ENCODE assay signal across 8 cellular contexts in the genomic region with DNA sequence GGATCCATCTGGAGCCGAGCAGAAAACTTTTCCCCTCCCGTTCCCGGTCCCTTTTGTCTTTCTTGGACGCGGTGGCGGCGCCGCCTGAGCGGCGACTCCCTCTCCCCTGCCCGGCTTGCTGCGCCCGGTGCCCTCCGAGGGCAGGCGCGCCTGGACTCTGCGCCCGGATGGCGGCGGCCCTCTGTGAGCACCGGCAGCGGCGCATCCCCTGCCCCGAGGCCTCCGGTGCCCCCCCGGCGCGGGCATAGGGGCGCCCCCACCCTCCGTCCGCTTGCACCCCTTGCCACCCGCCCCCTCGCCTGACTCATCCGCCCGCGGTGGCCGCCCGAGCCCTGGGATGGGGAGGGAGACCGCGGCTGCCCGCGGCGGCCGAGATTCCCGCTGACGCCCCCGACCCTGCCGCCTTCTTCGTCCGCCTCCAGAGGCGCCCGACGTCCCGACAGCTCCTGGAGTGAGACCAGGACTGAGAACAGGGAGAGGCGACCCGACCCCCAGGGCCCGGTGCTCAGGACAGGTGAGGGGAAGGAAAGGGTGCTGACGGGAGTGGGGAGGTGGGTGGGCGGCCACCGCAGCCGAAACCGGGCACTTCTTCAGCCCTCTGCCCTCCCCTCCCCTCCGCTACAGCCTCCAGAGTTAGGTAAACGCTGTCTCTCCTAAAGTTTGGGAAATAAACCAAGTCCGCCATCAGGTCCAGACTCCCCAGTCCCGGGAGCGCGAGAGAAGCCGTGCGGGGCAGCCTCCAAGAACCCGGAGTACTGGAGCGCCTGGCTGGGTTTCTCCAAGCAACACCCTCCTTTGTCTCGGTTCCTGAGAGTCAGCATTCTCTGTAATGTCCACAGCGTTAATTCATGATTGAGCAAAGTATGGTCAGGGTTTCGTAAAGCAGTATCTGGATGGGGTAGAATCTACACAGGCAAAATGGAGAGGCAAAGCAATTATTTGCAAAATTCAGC. TPM values are rescaled to one million over a fixed set of nuclear protein-coding genes. Genes with fewer than 3 reads are reported as not detected.
DNase-seq lines count a peak whose midpoint lies in the region; TF ChIP-seq lines count a peak whose summit lies in the region.

A gene (plus strand): TSS at position 7 of the 953 bp plus-strand sequence. CDS start 74,406 bp downstream, outside the sequence.

- H3K4me3 ChIP-seq in HFF-Myc (replicated peaks; ENCODE audit: low read depth, low read length) (peak within 1 kb of the TSS; percentile 66), kidney epithelial cell (ENCODE audit: low read depth, low read length) (peak within 1 kb of the TSS; percentile 88)

- DNase-seq in D341Med (ENCODE audit: low spot score) (peak; percentile 68), HFF-Myc (ENCODE audit: extremely low read depth, low read depth) (no peak), T1000 (lab: John Stamatoyannopoulos, UW) (peak; percentile 32), cerebellum (ENCODE audit: low spot score) (no peak), kidney epithelial cell (ENCODE audit: low read depth) (no peak), GF-D8 (lab: John Stamatoyannopoulos, UW) (no peak), 8988T (no peak)
- peak; percentile 13 to 26 for DNase-seq in stimulated activated CD4-positive, alpha-beta T cell treated with anti-CD3 and anti-CD28 coated beads, Interleukin-15, amount 100 ng/mL, for 1 hour (ENCODE audit: low read depth in 1 of 2, low spot score in 1 of 2)

- TF ChIP-seq CTCF in HFF-Myc (IDR thresholded peaks at IDR 0.05; ENCODE audit: low read depth, low read length, missing control alignments) = no peak
- TF ChIP-seq CTCF in kidney epithelial cell (IDR thresholded peaks at IDR 0.05; ENCODE audit: insufficient read depth, low read length, poor library complexity, severe bottlenecking) = peak; percentile 31

- H3K36me3 ChIP-seq in kidney epithelial cell (ENCODE audit: control insufficient read depth, insufficient read depth, low read length) = no peaks in the 10 kb centered on the region

- H3K27me3 ChIP-seq in kidney epithelial cell (ENCODE audit: control insufficient read depth, insufficient read depth, low read length) = no peaks in the 10 kb centered on the region

RNA-seq across cellular contexts. Expression of the gene that starts here (rescaled TPM):
- 12.0 TPM for total RNA-seq in cerebellum
- 17.1 and 20.0 TPM in 2 replicates for total RNA-seq in kidney epithelial cell

Comparison
In these comparisons a context has a peak if more than half of its experiments do, and no peak if none do; other contexts are left out.
1. DNase-seq: peak in D341Med (single experiment), T1000 (single experiment) and stimulated activated CD4-positive, alpha-beta T cell treated with anti-CD3 and anti-CD28 coated beads, Interleukin-15, amount 100 ng/mL, for 1 hour (2 of 2); none in HFF-Myc (single experiment), cerebellum (single experiment), kidney epithelial cell (single experiment), GF-D8 (single experiment) and 8988T (single experiment).